Comparison of ENCODE assay signal across 30 cellular contexts in genomic region chr6:10271982-10272381, GRCh38.
"Had no signal": no experiment of that assay in that cellular context is flagged by ENCODE, and none has a peak within 500 bp of the region (broad histone marks: within the 10 kb centered on the region; RNA-seq: fewer than 3 reads in every experiment).

No MANE protein-coding gene starts in this region.

- H3K9me3 Mint-ChIP-seq: activated CD4-positive, alpha-beta T cell treated with anti-CD3 and anti-CD28 coated beads, Interleukin-2, amount 10 ng/mL, durations not matched to agents 7 days and 5 days; activated T-helper 1 cell treated with anti-CD3 and anti-CD28 coated beads, Interleukin-12 subunit alpha, Interleukin-12 subunit beta, Interleukin-2, Interleukin-4 antibody, amounts not matched to agents 30 ng/mL and 10 ng/mL and 1 ng/mL, durations not matched to agents 14 hours and 24 hours and 36 hours; effector memory CD8-positive, alpha-beta T cell; T-helper 2 cell treated with Interferon-gamma antibody and Interleukin-4, amounts not matched to agents 5 μg/mL and 100 μg/mL, for 36 hours had no signal

- DNase-seq: activated CD4-positive, alpha-beta T cell treated with anti-CD3 and anti-CD28 coated beads, Interleukin-2, amount 10 ng/mL, durations not matched to agents 7 days and 5 days; activated CD8-positive, alpha-beta T cell treated with anti-CD3 and anti-CD28 coated beads, Interleukin-2, amount 10 ng/mL, durations not matched to agents 7 days and 5 days; activated gamma-delta T cell; anterior cingulate cortex; central memory CD4-positive, alpha-beta T cell; effector memory CD8-positive, alpha-beta T cell; foreskin melanocyte; glutamatergic neuron; immature natural killer cell; kidney glomerular epithelial cell; left lung; naive thymus-derived CD4-positive, alpha-beta T cell; occipital lobe; small intestine; stimulated activated CD4-positive, alpha-beta T cell treated with anti-CD3 and anti-CD28 coated beads, Interleukin-2, amount 100 ng/mL, for 48 hours; stimulated activated naive CD4-positive, alpha-beta T cell; upper lobe of left lung had no signal

- H3K36me3 ChIP-seq: left lung, thoracic aorta, upper lobe of left lung had no signal

- H3K36me3 Mint-ChIP-seq: activated naive CD4-positive, alpha-beta T cell treated with anti-CD3 and anti-CD28 coated beads, Interleukin-2, amount 50 U/mL, for 24 hours; brain; immature natural killer cell; naive thymus-derived CD4-positive, alpha-beta T cell had no signal

- H3K27ac ChIP-seq: hepatocyte, left lung, thoracic aorta, upper lobe of left lung, VCaP had no signal

- H3K4me1 ChIP-seq: left lung, upper lobe of left lung had no signal

- H3K27me3 ChIP-seq: upper lobe of left lung had no signal

- H3K4me3 Mint-ChIP-seq: activated CD4-positive, alpha-beta T cell treated with anti-CD3 and anti-CD28 coated beads, Interleukin-2, amount 10 ng/mL, durations not matched to agents 7 days and 5 days; activated CD8-positive, alpha-beta T cell treated with anti-CD3 and anti-CD28 coated beads, Interleukin-2, amount 10 ng/mL, durations not matched to agents 7 days and 5 days; activated naive CD4-positive, alpha-beta T cell treated with anti-CD3 and anti-CD28 coated beads, Interleukin-2, amount 50 U/mL, for 24 hours; activated T-helper 1 cell treated with anti-CD3 and anti-CD28 coated beads, Interleukin-12 subunit alpha, Interleukin-12 subunit beta, Interleukin-2, Interleukin-4 antibody, amounts not matched to agents 30 ng/mL and 10 ng/mL and 1 ng/mL, durations not matched to agents 14 hours and 24 hours and 36 hours; brain; effector memory CD8-positive, alpha-beta T cell; immature natural killer cell; naive thymus-derived CD4-positive, alpha-beta T cell; T-helper 2 cell treated with Interferon-gamma antibody and Interleukin-4, amounts not matched to agents 5 μg/mL and 100 μg/mL, for 36 hours had no signal

- H3K4me1 Mint-ChIP-seq: activated CD4-positive, alpha-beta T cell treated with anti-CD3 and anti-CD28 coated beads, Interleukin-2, amount 10 ng/mL, durations not matched to agents 7 days and 5 days; activated naive CD4-positive, alpha-beta T cell treated with anti-CD3 and anti-CD28 coated beads, Interleukin-2, amount 50 U/mL, for 24 hours; immature natural killer cell; naive thymus-derived CD4-positive, alpha-beta T cell had no signal

- H3K27ac Mint-ChIP-seq: activated CD4-positive, alpha-beta T cell treated with anti-CD3 and anti-CD28 coated beads, Interleukin-2, amount 10 ng/mL, durations not matched to agents 7 days and 5 days; activated CD8-positive, alpha-beta T cell treated with anti-CD3 and anti-CD28 coated beads, Interleukin-2, amount 10 ng/mL, durations not matched to agents 7 days and 5 days; activated naive CD4-positive, alpha-beta T cell treated with anti-CD3 and anti-CD28 coated beads, Interleukin-2, amount 50 U/mL, for 24 hours; activated T-helper 1 cell treated with anti-CD3 and anti-CD28 coated beads, Interleukin-12 subunit alpha, Interleukin-12 subunit beta, Interleukin-2, Interleukin-4 antibody, amounts not matched to agents 30 ng/mL and 10 ng/mL and 1 ng/mL, durations not matched to agents 14 hours and 24 hours and 36 hours; brain; effector memory CD8-positive, alpha-beta T cell; immature natural killer cell; naive thymus-derived CD4-positive, alpha-beta T cell; T-helper 2 cell treated with Interferon-gamma antibody and Interleukin-4, amounts not matched to agents 5 μg/mL and 100 μg/mL, for 36 hours had no signal

- H3K27me3 Mint-ChIP-seq: brain had no signal

- H2AFZ ChIP-seq: hepatocyte had no signal

- FAIRE-seq: colon, endothelial cell of umbilical vein, small intestine had no signal

- H3K79me2 ChIP-seq: hepatocyte had no signal

- H3K4me3 ChIP-seq: hepatocyte, left lung, lung, thoracic aorta, upper lobe of left lung had no signal

- H3K4me2 ChIP-seq: hepatocyte had no signal

- ATAC-seq: activated CD4-positive, CD25-positive, alpha-beta regulatory T cell treated with anti-CD3 and anti-CD28 coated beads, Interleukin-2, amount 50 U/mL, for 24 hours; activated CD8-positive, alpha-beta T cell treated with anti-CD3 and anti-CD28 coated beads, Interleukin-2, amount 10 ng/mL, durations not matched to agents 7 days and 5 days; effector memory CD8-positive, alpha-beta T cell; esophagus mucosa; left lung; naive thymus-derived CD4-positive, alpha-beta T cell; sciatic nerve had no signal
